ENCODE assay signal across 8 cellular contexts in genomic region chr20:39885975-39886649, GRCh38.
DNase-seq lines count a peak whose midpoint lies in the region; ATAC-seq and TF ChIP-seq lines count a peak whose summit lies in the region.

No MANE protein-coding gene starts in this region.

- TF ChIP-seq CTCF in astrocyte of the cerebellum (IDR thresholded peaks at IDR 0.05; ENCODE audit: low read depth, low read length, missing control alignments), result peak; percentile 31

- DNase-seq in SIG-M5 treated with dmso at 0.1 percent for 504 hours (lab: John Stamatoyannopoulos, UW; ENCODE audit: unreplicated experiment) (peak; percentile 61), SIG-M5 (lab: John Stamatoyannopoulos, UW) (no peak), NAMALWA (ENCODE audit: low spot score) (peak; percentile 61), astrocyte of the cerebellum (ENCODE audit: low read depth) (peak; percentile 51), iPS DF 19.7 (ENCODE audit: low read depth, low spot score) (peak; percentile 78), mesenteric fat pad (ENCODE audit: low spot score) (no peak), cerebellar nuclear complex (lab: John Stamatoyannopoulos, UW) (no peak)
- DNase-seq in stimulated activated naive CD8-positive, alpha-beta T cell treated with anti-CD3 and anti-CD28 coated beads, Interleukin-15, Interleukin-2, amounts not matched to agents 100 U/mL and 50 U/mL, for 24 hours, result peak; percentile 10

- H3K4me3 ChIP-seq in astrocyte of the cerebellum (ENCODE audit: low read depth, low read length), result no peak overlapping the region

- ATAC-seq in stimulated activated naive CD8-positive, alpha-beta T cell treated with anti-CD3 and anti-CD28 coated beads, Interleukin-15, Interleukin-2, amounts not matched to agents 100 U/mL and 50 U/mL, for 24 hours, result no peak

- in situ Hi-C loops in astrocyte of the cerebellum (cut with HindIII; ENCODE audit: low sequenced_read_pairs), result no loop called here

Comparison
In these comparisons a context has a peak if more than half of its experiments do, and no peak if none do; other contexts are left out.
1. DNase-seq: peak in SIG-M5 treated with dmso at 0.1 percent for 504 hours (single experiment), NAMALWA (single experiment), astrocyte of the cerebellum (single experiment), iPS DF 19.7 (single experiment) and stimulated activated naive CD8-positive, alpha-beta T cell treated with anti-CD3 and anti-CD28 coated beads, Interleukin-15, Interleukin-2, amounts not matched to agents 100 U/mL and 50 U/mL, for 24 hours (single experiment); none in SIG-M5 (single experiment), mesenteric fat pad (single experiment) and cerebellar nuclear complex (0 of 2).